Comparison of ENCODE assay signal across 7 cellular contexts in genomic region chr17:51264466-51264865, GRCh38. TPM values are rescaled to one million over a fixed set of nuclear protein-coding genes. Genes with fewer than 3 reads are reported as not detected.
DNase-seq lines count a peak whose midpoint lies in the region; ATAC-seq and TF ChIP-seq lines count a peak whose summit lies in the region.
"Not testable (repeated sequence)": the region's sequence is repeated elsewhere in the genome, so short reads cannot be mapped to it uniquely, and the experiment has no call there.

No MANE protein-coding gene starts in this region.

- H3K9me2 ChIP-seq in PC-9 (ENCODE audit: insufficient read depth) = not testable (repeated sequence)

- not testable (repeated sequence) for H3K4me3 ChIP-seq in PC-9

- H2AFZ ChIP-seq in PC-9 = not testable (repeated sequence)

- peaks cover 44% of the 10 kb centered on the region for H4K20me1 ChIP-seq in PC-9 (ENCODE audit: insufficient read depth)

- in situ Hi-C loops in GM13976 (cut with MboI; ENCODE audit: low sequenced_read_pairs, unreplicated experiment); KBM-7 (cut with MboI; ENCODE audit: low pct_unique_long_range_greater_than_20kb, low sequenced_read_pairs): not testable (repeated sequence)

- peak overlapping the region; percentile 56 for H3K4me3 Mint-ChIP-seq in CD4-positive, alpha-beta T cell
- not testable (repeated sequence) for H3K4me3 Mint-ChIP-seq in activated CD8-positive, alpha-beta T cell treated with anti-CD3 and anti-CD28 coated beads for 36 hours; activated naive CD8-positive, alpha-beta T cell treated with anti-CD3 and anti-CD28 coated beads for 36 hours
- H3K4me3 Mint-ChIP-seq in neural crest cell = peak overlapping the region; percentile 54

- not testable (repeated sequence) for H3K9me3 ChIP-seq in CD4-positive, alpha-beta T cell (ENCODE audit: control insufficient read depth, low read length); PC-9 (ENCODE audit: insufficient read depth, low read depth)

- not testable (repeated sequence) for H3K27me3 Mint-ChIP-seq in CD4-positive, alpha-beta T cell; activated CD8-positive, alpha-beta T cell treated with anti-CD3 and anti-CD28 coated beads for 36 hours; activated naive CD8-positive, alpha-beta T cell treated with anti-CD3 and anti-CD28 coated beads for 36 hours; neural crest cell (ENCODE audit: low read depth)

- not testable (repeated sequence) for BruUV-seq in PC-9 (replicated peaks; lab: Mats Ljungman, UMichigan)

- intact Hi-C loops in CD4-positive, alpha-beta T cell (cut with DNase I, micrococcal nuclease) = loop anchor here (5.0 to 10.0 kb wide), 5 partner anchors 97 to 890 kb away; partner anchors contain the start of genes EME1 (in 1 of the 2), MRPL27 (in 1 of the 2), NME1 (in 1 of the 2) and NME2 (in 1 of the 2)
- intact Hi-C loops in PC-9 (cut with micrococcal nuclease; ENCODE audit: unreplicated experiment) = loop anchor here (5.0 kb wide), 1 partner anchor 97 kb away; the partner anchor contains the start of gene NME2
- intact Hi-C loops in activated CD8-positive, alpha-beta T cell treated with anti-CD3 and anti-CD28 coated beads for 36 hours (cut with micrococcal nuclease) = not testable (repeated sequence)

- H3K36me3 ChIP-seq in PC-9 (ENCODE audit: low read depth) = peaks cover 41% of the 10 kb centered on the region

- H3F3A ChIP-seq in PC-9 (ENCODE audit: insufficient read depth, low read depth) = peaks cover 15% of the 10 kb centered on the region

- POLR2A ChIA-PET in CD4-positive, alpha-beta T cell (lab: Charles Lee); PC-9 (lab: Charles Lee; ENCODE audit: unreplicated experiment); activated CD8-positive, alpha-beta T cell treated with anti-CD3 and anti-CD28 coated beads for 36 hours (lab: Charles Lee): not testable (repeated sequence)

- ATAC-seq in CD4-positive, alpha-beta T cell (ENCODE audit: poor library complexity); activated CD8-positive, alpha-beta T cell treated with anti-CD3 and anti-CD28 coated beads for 36 hours: not testable (repeated sequence)

- H3K79me2 ChIP-seq in PC-9 (ENCODE audit: low read depth) = peaks cover 54% of the 10 kb centered on the region

- not testable (repeated sequence) for TF ChIP-seq CTCF in CD4-positive, alpha-beta T cell (IDR thresholded peaks at IDR 0.05); GM13976 (IDR thresholded peaks at IDR 0.05; ENCODE audit: borderline replicate concordance, control extremely low read depth, extremely low read depth, insufficient read depth, missing control alignments); PC-9 (conservative IDR thresholded peaks at IDR 0.05); activated CD8-positive, alpha-beta T cell treated with anti-CD3 and anti-CD28 coated beads for 36 hours (IDR thresholded peaks at IDR 0.05); neural crest cell (conservative IDR thresholded peaks at IDR 0.05)

- H3K9me3 Mint-ChIP-seq in CD4-positive, alpha-beta T cell; activated CD8-positive, alpha-beta T cell treated with anti-CD3 and anti-CD28 coated beads for 36 hours; activated naive CD8-positive, alpha-beta T cell treated with anti-CD3 and anti-CD28 coated beads for 36 hours; neural crest cell: not testable (repeated sequence)

- peaks cover 32% of the 10 kb centered on the region for H3K4me1 ChIP-seq in PC-9 (replicated peaks; ENCODE audit: insufficient read depth)

- not testable (repeated sequence) for H3K27ac ChIP-seq in CD4-positive, alpha-beta T cell (ENCODE audit: low read depth, low read length)
- peak overlapping the region; percentile 14; the same call in 1 of the 2 replicates for H3K27ac ChIP-seq in PC-9

- H3K4me2 ChIP-seq in PC-9 = not testable (repeated sequence)

- not testable (repeated sequence) for H3K27me3 ChIP-seq in CD4-positive, alpha-beta T cell (ENCODE audit: control insufficient read depth, insufficient read depth, low read length); PC-9 (ENCODE audit: insufficient read depth, low read depth)

- not testable (repeated sequence) for DNase-seq in CD4-positive, alpha-beta T cell; activated CD8-positive, alpha-beta T cell treated with anti-CD3 and anti-CD28 coated beads for 36 hours; activated naive CD8-positive, alpha-beta T cell treated with anti-CD3 and anti-CD28 coated beads for 36 hours; neural crest cell (ENCODE audit: low read depth, low spot score)
- DNase-seq in GM13976 (ENCODE audit: low spot score) (peak; percentile 26), KBM-7 (peak; percentile 39), PC-9 (peak in 1 of 2 experiments; percentile 61)

- H3K4me1 Mint-ChIP-seq in CD4-positive, alpha-beta T cell (ENCODE audit: low read depth) = peaks cover 72% of the 10 kb centered on the region
- peaks cover 48% of the 10 kb centered on the region for H3K4me1 Mint-ChIP-seq in activated CD8-positive, alpha-beta T cell treated with anti-CD3 and anti-CD28 coated beads for 36 hours (ENCODE audit: low read depth)
- H3K4me1 Mint-ChIP-seq in activated naive CD8-positive, alpha-beta T cell treated with anti-CD3 and anti-CD28 coated beads for 36 hours = peaks cover 37% of the 10 kb centered on the region
- H3K4me1 Mint-ChIP-seq in neural crest cell = peaks cover 27% of the 10 kb centered on the region

- H3K27ac Mint-ChIP-seq in CD4-positive, alpha-beta T cell; neural crest cell (ENCODE audit: unreplicated experiment): not testable (repeated sequence)
- peak overlapping the region; percentile 49 for H3K27ac Mint-ChIP-seq in activated CD8-positive, alpha-beta T cell treated with anti-CD3 and anti-CD28 coated beads for 36 hours
- peak overlapping the region; percentile 29 for H3K27ac Mint-ChIP-seq in activated naive CD8-positive, alpha-beta T cell treated with anti-CD3 and anti-CD28 coated beads for 36 hours

- CTCF ChIA-PET in CD4-positive, alpha-beta T cell (lab: Charles Lee); PC-9 (lab: Charles Lee); activated CD8-positive, alpha-beta T cell treated with anti-CD3 and anti-CD28 coated beads for 36 hours (lab: Charles Lee): not testable (repeated sequence)

- H3K36me3 Mint-ChIP-seq in CD4-positive, alpha-beta T cell (ENCODE audit: low read depth) = peaks cover 89% of the 10 kb centered on the region
- H3K36me3 Mint-ChIP-seq in activated CD8-positive, alpha-beta T cell treated with anti-CD3 and anti-CD28 coated beads for 36 hours (ENCODE audit: low read depth) = peaks cover 53% of the 10 kb centered on the region
- H3K36me3 Mint-ChIP-seq in activated naive CD8-positive, alpha-beta T cell treated with anti-CD3 and anti-CD28 coated beads for 36 hours = peaks cover 48% of the 10 kb centered on the region
- H3K36me3 Mint-ChIP-seq in neural crest cell (ENCODE audit: low read depth) = peaks cover 11% of the 10 kb centered on the region

RNA-seq across cellular contexts. Expression of gene UTP18, which starts 4.1 kb away (rescaled TPM):
- 10 to 100 TPM; 48.5 to 49.8 TPM for total RNA-seq in CD4-positive, alpha-beta T cell
- total RNA-seq in PC-9 (2021) (26.4 and 31.8 TPM in 2 replicates), neural crest cell (52.4 and 59.6 TPM in 2 replicates)
- total RNA-seq in activated CD8-positive, alpha-beta T cell treated with anti-CD3 and anti-CD28 coated beads for 36 hours = 10 to 100 TPM; 61.9 to 67.9 TPM
- 10 to 100 TPM; 74.6 to 77.8 TPM for total RNA-seq in activated naive CD8-positive, alpha-beta T cell treated with anti-CD3 and anti-CD28 coated beads for 36 hours

RNA-seq across cellular contexts. Expression of gene MBTD1, which starts 4.6 kb away (rescaled TPM):
- total RNA-seq in CD4-positive, alpha-beta T cell = 10 to 100 TPM; 23.0 TPM
- 20.4 and 20.8 TPM in 2 replicates for total RNA-seq in PC-9 (2021)
- 10 to 100 TPM in 1 of 2 experiments, 1 to 10 TPM in 1; 7.0 to 10.2 TPM for total RNA-seq in activated CD8-positive, alpha-beta T cell treated with anti-CD3 and anti-CD28 coated beads for 36 hours
- total RNA-seq in activated naive CD8-positive, alpha-beta T cell treated with anti-CD3 and anti-CD28 coated beads for 36 hours = 1 to 10 TPM; 7.6 to 8.1 TPM
- total RNA-seq in neural crest cell = 32.9 and 36.8 TPM in 2 replicates
